In the genomic region with DNA sequence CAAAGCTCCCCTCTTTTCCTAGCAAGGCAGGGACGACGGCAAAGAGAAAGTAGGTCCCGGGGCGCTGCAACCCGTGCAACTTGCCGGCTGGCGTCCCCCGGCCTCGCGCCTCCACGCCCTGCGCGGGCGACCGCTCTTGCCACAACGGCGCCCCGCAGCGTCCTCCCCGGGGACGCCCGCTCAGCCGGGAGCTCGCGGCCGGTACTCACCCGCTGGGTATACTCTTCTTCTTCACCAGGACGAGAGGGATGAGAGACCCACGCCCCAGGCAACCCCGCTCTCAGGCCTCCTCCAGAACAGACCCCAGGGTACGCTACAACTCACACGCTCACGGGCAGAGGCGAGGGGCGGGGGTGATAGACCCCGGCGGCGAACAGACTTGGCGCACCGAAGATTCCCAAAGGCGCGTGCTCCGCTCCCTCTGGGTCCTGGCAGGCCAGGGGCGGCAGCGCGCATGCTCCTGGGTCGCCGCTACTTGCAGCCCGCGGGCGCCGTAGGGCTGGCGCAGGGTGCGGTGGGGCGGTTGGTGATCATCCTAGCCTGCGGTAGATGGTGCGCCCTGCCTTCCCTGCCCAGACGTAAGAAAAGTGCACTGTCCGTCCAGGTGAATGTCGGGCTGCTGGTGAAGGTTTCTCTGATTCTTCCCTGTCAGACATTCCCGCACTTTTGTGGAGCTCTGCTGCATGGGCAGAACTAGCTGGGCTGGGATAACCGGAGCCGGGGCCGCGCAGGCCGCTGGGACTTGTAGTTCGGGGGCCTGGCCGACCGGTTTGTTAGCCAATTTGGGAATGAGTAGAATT, we compare ENCODE assay signal across 1 cellular context.
TF ChIP-seq lines count a peak whose summit lies in the region.

Gene CC2D2B (plus strand): TSS at position 522 of the 800 bp plus-strand sequence. CDS start 3,349 bp downstream, outside the sequence.

TF ChIP-seq in HepG2, 621 proteins besides CTCF, POLR2A, EP300 and RAD21 (continued from another document):
- no peak for TF ChIP-seq ZC3H4 (CRISPR knock-in tag; IDR thresholded peaks at IDR 0.05; ENCODE audit: borderline replicate concordance)
